ENCODE assay signal across 11 cellular contexts in genomic region chr5:154962494-154962893, GRCh38. TPM values are rescaled to one million over a fixed set of nuclear protein-coding genes. Genes with fewer than 3 reads are reported as not detected.
DNase-seq lines count a peak whose midpoint lies in the region; ATAC-seq and TF ChIP-seq lines count a peak whose summit lies in the region.
"Had no signal": no experiment of that assay in that cellular context is flagged by ENCODE, and none has a peak within 500 bp of the region (broad histone marks: within the 10 kb centered on the region; RNA-seq: fewer than 3 reads in every experiment).

No MANE protein-coding gene starts in this region.

- H3K27me3 Mint-ChIP-seq in activated naive CD4-positive, alpha-beta T cell treated with anti-CD3 and anti-CD28 coated beads, Interleukin-2, amount 10 ng/mL, durations not matched to agents 7 days and 5 days, result no peaks in the 10 kb centered on the region
- no peaks in the 10 kb centered on the region for H3K27me3 Mint-ChIP-seq in naive thymus-derived CD8-positive, alpha-beta T cell

- H3K36me3 Mint-ChIP-seq in activated naive CD4-positive, alpha-beta T cell treated with anti-CD3 and anti-CD28 coated beads, Interleukin-2, amount 10 ng/mL, durations not matched to agents 7 days and 5 days, result peaks cover 21% of the 10 kb centered on the region
- H3K36me3 Mint-ChIP-seq in naive thymus-derived CD8-positive, alpha-beta T cell, result peaks cover 7 to 86% (median 25%) of the 10 kb centered on the region in 3 donors

- in situ Hi-C loops in GM13977 (cut with MboI; ENCODE audit: low pct_unique_long_range_greater_than_20kb, low sequenced_read_pairs, unreplicated experiment), result no loop called here

- H3K9me3 Mint-ChIP-seq in activated naive CD4-positive, alpha-beta T cell treated with anti-CD3 and anti-CD28 coated beads, Interleukin-2, amount 10 ng/mL, durations not matched to agents 7 days and 5 days, result no peaks in the 10 kb centered on the region
- no peaks in the 10 kb centered on the region for H3K9me3 Mint-ChIP-seq in naive thymus-derived CD8-positive, alpha-beta T cell

- no peak overlapping the region for H3K4me3 Mint-ChIP-seq in activated naive CD4-positive, alpha-beta T cell treated with anti-CD3 and anti-CD28 coated beads, Interleukin-2, amount 10 ng/mL, durations not matched to agents 7 days and 5 days
- H3K4me3 Mint-ChIP-seq in naive thymus-derived CD8-positive, alpha-beta T cell, result no peak overlapping the region

- H3K4me1 Mint-ChIP-seq in activated naive CD4-positive, alpha-beta T cell treated with anti-CD3 and anti-CD28 coated beads, Interleukin-2, amount 10 ng/mL, durations not matched to agents 7 days and 5 days, result peaks cover 3% of the 10 kb centered on the region
- peaks cover 2 to 12% (median 4%) of the 10 kb centered on the region in 4 donors for H3K4me1 Mint-ChIP-seq in naive thymus-derived CD8-positive, alpha-beta T cell

- DNase-seq in GM13977 (ENCODE audit: low spot score) (peak; percentile 43), fibroblast of villous mesenchyme (ENCODE audit: low read depth) (peak; percentile 13), NAMALWA (ENCODE audit: low spot score) (no peak), NCI-H1417 treated with DMSO at 0.1 percent for 48 hours (lab: John Stamatoyannopoulos, UW) (no peak)
- DNase-seq in activated naive CD4-positive, alpha-beta T cell treated with anti-CD3 and anti-CD28 coated beads, Interleukin-2, amount 10 ng/mL, durations not matched to agents 7 days and 5 days, result no peak
- no peak for DNase-seq in naive thymus-derived CD8-positive, alpha-beta T cell
- DNase-seq: small intestine had no signal

- CTCF ChIA-PET in activated naive CD4-positive, alpha-beta T cell treated with anti-CD3 and anti-CD28 coated beads, Interleukin-2, amount 10 ng/mL, durations not matched to agents 7 days and 5 days (lab: Charles Lee), result no interaction called here

- ATAC-seq in GM21529 (IDR thresholded peaks at IDR 0.05; ENCODE audit: unreplicated experiment) (peak; percentile 96), HG03354 (IDR thresholded peaks at IDR 0.05; ENCODE audit: poor library complexity, severe bottlenecking, unreplicated experiment) (peak; percentile 98)
- no peak for ATAC-seq in naive thymus-derived CD8-positive, alpha-beta T cell

- no peak overlapping the region for H3K4me3 ChIP-seq in fibroblast of villous mesenchyme (ENCODE audit: low read depth, low read length)
- H3K4me3 ChIP-seq: thoracic aorta had no signal

- POLR2A ChIA-PET in naive thymus-derived CD8-positive, alpha-beta T cell (lab: Charles Lee), result no interaction called here

- no peak overlapping the region for H3K27ac Mint-ChIP-seq in activated naive CD4-positive, alpha-beta T cell treated with anti-CD3 and anti-CD28 coated beads, Interleukin-2, amount 10 ng/mL, durations not matched to agents 7 days and 5 days
- no peak overlapping the region for H3K27ac Mint-ChIP-seq in naive thymus-derived CD8-positive, alpha-beta T cell

- TF ChIP-seq CTCF in GM13977 (IDR thresholded peaks at IDR 0.05; ENCODE audit: extremely low read depth, insufficient read depth, missing control alignments) (no peak), fibroblast of villous mesenchyme (IDR thresholded peaks at IDR 0.05; ENCODE audit: insufficient read depth, low read depth, low read length) (no peak)

RNA-seq across cellular contexts. Expression of gene MRPL22, which starts 21.6 kb away (rescaled TPM):
- total RNA-seq in fibroblast of villous mesenchyme, result 11.7 and 12.9 TPM in 2 replicates
- 10 to 100 TPM; 25.6 to 27.2 TPM for total RNA-seq in naive thymus-derived CD8-positive, alpha-beta T cell
- 100 to 1,000 TPM in 1 of 3 donors, 10 to 100 TPM in 2; 71.8 to 108 (median 88.8) TPM for polyA plus RNA-seq in naive thymus-derived CD8-positive, alpha-beta T cell

RNA-seq across cellular contexts. Expression of gene GEMIN5, which starts 24.5 kb away (rescaled TPM):
- 13.5 and 23.3 TPM in 2 replicates for total RNA-seq in fibroblast of villous mesenchyme
- 10 to 100 TPM; 16.3 to 18.7 TPM for total RNA-seq in naive thymus-derived CD8-positive, alpha-beta T cell
- 10 to 100 TPM in 1 of 3 donors, 1 to 10 TPM in 2; 6.2 to 10.5 (median 9.5) TPM for polyA plus RNA-seq in naive thymus-derived CD8-positive, alpha-beta T cell

RNA-seq across cellular contexts. Expression of gene KIF4B, which starts 51.1 kb away (rescaled TPM):
- under 0.01 TPM in 1 of 2 replicates, not detected in the other for total RNA-seq in fibroblast of villous mesenchyme
- not detected for total RNA-seq in naive thymus-derived CD8-positive, alpha-beta T cell
- polyA plus RNA-seq in naive thymus-derived CD8-positive, alpha-beta T cell, result not detected
- total RNA-seq: thoracic aorta had no signal
- polyA plus RNA-seq: adipose tissue, small intestine had no signal

Comparison
In these comparisons a context has a peak if more than half of its experiments do, and no peak if none do; other contexts are left out.
1. DNase-seq: peak in GM13977 (single experiment) and fibroblast of villous mesenchyme (single experiment); none in NAMALWA (single experiment), NCI-H1417 treated with DMSO at 0.1 percent for 48 hours (single experiment), activated naive CD4-positive, alpha-beta T cell treated with anti-CD3 and anti-CD28 coated beads, Interleukin-2, amount 10 ng/mL, durations not matched to agents 7 days and 5 days (single experiment) and naive thymus-derived CD8-positive, alpha-beta T cell (0 of 10).
2. ATAC-seq: peak in GM21529 (single experiment) and HG03354 (single experiment); none in naive thymus-derived CD8-positive, alpha-beta T cell (0 of 2).